ENCODE assay signal across 8 cellular contexts in the genomic region with DNA sequence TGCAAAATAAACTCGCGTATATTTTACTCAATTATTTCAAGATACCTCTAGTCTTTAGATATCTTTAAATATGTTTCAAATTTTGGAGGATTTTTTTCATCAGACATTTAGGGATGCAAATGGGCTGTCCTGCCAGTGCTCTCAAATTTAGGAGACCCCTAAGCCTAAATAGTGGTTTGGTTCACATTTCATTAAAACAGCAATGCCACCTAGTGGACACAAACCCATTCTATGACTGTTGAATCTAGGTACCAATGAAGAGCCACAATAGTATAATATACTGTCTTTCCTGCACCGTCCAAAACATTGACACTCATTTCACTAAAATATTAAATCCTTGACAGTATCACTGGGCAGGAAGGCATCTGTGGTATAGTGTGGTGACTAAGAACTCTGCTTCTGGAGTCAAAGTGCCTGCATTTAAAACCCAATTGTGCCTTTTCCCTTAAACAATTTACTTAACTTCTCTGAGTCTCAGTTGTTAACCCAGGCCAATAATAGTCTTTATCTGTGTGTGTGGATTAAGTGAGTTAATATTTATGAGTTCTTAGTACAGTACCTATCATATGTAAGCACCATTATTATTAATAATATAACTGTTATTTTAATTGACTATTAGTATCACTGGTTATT.
DNase-seq lines count a peak whose midpoint lies in the region; ATAC-seq and TF ChIP-seq lines count a peak whose summit lies in the region.

No MANE protein-coding gene starts in this region.

- ATAC-seq in GM21423 (IDR thresholded peaks at IDR 0.05; ENCODE audit: unreplicated experiment) (peak; percentile 68), upper lobe of right lung (no peak)

- H3K4me1 Mint-ChIP-seq in Calu3 (ENCODE audit: low read depth, unreplicated experiment), result no peaks in the 10 kb centered on the region

- CTCF ChIA-PET in Calu3 (lab: Charles Lee), result no interaction called here

- H3K27ac ChIP-seq in upper lobe of right lung, result no peak overlapping the region

- H3K36me3 ChIP-seq in upper lobe of right lung, result no peaks in the 10 kb centered on the region

- H3K4me3 ChIP-seq in fibroblast of pulmonary artery (replicated peaks; ENCODE audit: low read depth, low read length), result no peak overlapping the region
- H3K4me3 ChIP-seq in upper lobe of right lung, result no peak overlapping the region

- no peaks in the 10 kb centered on the region for H3K4me1 ChIP-seq in upper lobe of right lung

- H3K9me3 Mint-ChIP-seq in Calu3 (ENCODE audit: low read depth, unreplicated experiment), result no peaks in the 10 kb centered on the region

- no peak overlapping the region for H3K4me3 Mint-ChIP-seq in Calu3 (ENCODE audit: low read depth, unreplicated experiment)

- intact Hi-C loops in Calu3 (cut with micrococcal nuclease; ENCODE audit: unreplicated experiment), result no loop called here
- intact Hi-C loops in upper lobe of right lung (cut with DNase I), result no loop called here

- peak; percentile 7 for DNase-seq in Calu3
- DNase-seq in NCI-H526 treated with DMSO at 0.1 percent for 48 hours (lab: John Stamatoyannopoulos, UW), result peak; percentile 3
- peak; percentile 21 for DNase-seq in fibroblast of pulmonary artery (ENCODE audit: low read depth)
- DNase-seq in upper lobe of right lung, result no peak
- DNase-seq in occipital lobe (lab: John Stamatoyannopoulos, UW), result no peak
- no peak for DNase-seq in activated CD8-positive, alpha-beta memory T cell treated with anti-CD3 and anti-CD28 coated beads, Interleukin-2, amount 50 U/mL, for 4 hours
- DNase-seq in activated CD8-positive, alpha-beta memory T cell treated with anti-CD3 and anti-CD28 coated beads, Interleukin-2, amount 50 U/mL, for 48 hours, result no peak

- BruUV-seq in Calu3 (replicated peaks; lab: Mats Ljungman, UMichigan), result no TSS peak

- TF ChIP-seq CTCF in Calu3 (IDR thresholded peaks at IDR 0.05; ENCODE audit: unreplicated experiment), result no peak
- peak; percentile 62 for TF ChIP-seq CTCF in fibroblast of pulmonary artery (IDR thresholded peaks at IDR 0.05; ENCODE audit: low read length, missing control alignments)
- TF ChIP-seq CTCF in upper lobe of right lung (IDR thresholded peaks at IDR 0.05), result peak; percentile 50

- no peaks in the 10 kb centered on the region for H3K9me3 ChIP-seq in upper lobe of right lung

- no peaks in the 10 kb centered on the region for H3K36me3 Mint-ChIP-seq in Calu3 (ENCODE audit: insufficient read depth, unreplicated experiment)

- no peak overlapping the region for H3K27ac Mint-ChIP-seq in Calu3 (ENCODE audit: unreplicated experiment)

- peaks cover 27% of the 10 kb centered on the region for H3K27me3 Mint-ChIP-seq in Calu3 (ENCODE audit: unreplicated experiment)

- H3K27me3 ChIP-seq in upper lobe of right lung, result no peaks in the 10 kb centered on the region

Comparison
In these comparisons a context has a peak if more than half of its experiments do, and no peak if none do; other contexts are left out.
1. DNase-seq: peak in Calu3 (single experiment), NCI-H526 treated with DMSO at 0.1 percent for 48 hours (single experiment) and fibroblast of pulmonary artery (single experiment); none in upper lobe of right lung (single experiment), occipital lobe (single experiment), activated CD8-positive, alpha-beta memory T cell treated with anti-CD3 and anti-CD28 coated beads, Interleukin-2, amount 50 U/mL, for 4 hours (single experiment) and activated CD8-positive, alpha-beta memory T cell treated with anti-CD3 and anti-CD28 coated beads, Interleukin-2, amount 50 U/mL, for 48 hours (single experiment).